ENCODE assay signal across 14 cellular contexts in genomic region chr12:22923768-22924167, GRCh38.
DNase-seq lines count a peak whose midpoint lies in the region; ATAC-seq and TF ChIP-seq lines count a peak whose summit lies in the region.
"Had no signal": no experiment of that assay in that cellular context is flagged by ENCODE, and none has a peak within 500 bp of the region (broad histone marks: within the 10 kb centered on the region; RNA-seq: fewer than 3 reads in every experiment).

No MANE protein-coding gene starts in this region.

- no peaks in the 10 kb centered on the region for H4K20me1 ChIP-seq in H9 (ENCODE audit: control insufficient read depth, insufficient read depth, insufficient read length)
- H4K20me1 ChIP-seq: BLaER1 treated with 17β-estradiol and CSF1 and Interleukin-3, amounts not matched to agents 10 nM and 100 nM had no signal

- H3K4me1 Mint-ChIP-seq in H9 (peaks cover 39% of the 10 kb centered on the region in 2 experiments), WTC11 (peaks cover 39% of the 10 kb centered on the region), type B pancreatic cell (ENCODE audit: unreplicated experiment) (no peaks in the 10 kb centered on the region)
- no peaks in the 10 kb centered on the region for H3K4me1 Mint-ChIP-seq in CD8-positive, alpha-beta T cell (ENCODE audit: low read depth)
- H3K4me1 Mint-ChIP-seq: B cell; CD8-positive, alpha-beta memory T cell had no signal

- H4K91ac ChIP-seq in H9 (ENCODE audit: insufficient read length, low read depth, low read length): no peak overlapping the region

- H3K79me2 ChIP-seq in H9 (ENCODE audit: insufficient read depth, low read length): no peaks in the 10 kb centered on the region

- no peak overlapping the region for H2BK120ac ChIP-seq in H9 (ENCODE audit: low read depth, low read length, poor library complexity, severe bottlenecking)

- H3K36me3 Mint-ChIP-seq in H9 (ENCODE audit: insufficient read depth in 1 of 3, low read depth in 3 of 3) (no peaks in the 10 kb centered on the region), WTC11 (no peaks in the 10 kb centered on the region), type B pancreatic cell (no peaks in the 10 kb centered on the region)
- no peaks in the 10 kb centered on the region for H3K36me3 Mint-ChIP-seq in CD8-positive, alpha-beta T cell
- H3K36me3 Mint-ChIP-seq: CD8-positive, alpha-beta memory T cell had no signal

- DNase-seq in H9 (no peak), WTC11 (ENCODE audit: low spot score) (no peak), left lobe of liver (ENCODE audit: low spot score) (no peak), type B pancreatic cell (ENCODE audit: extremely low spot score, unreplicated experiment) (no peak), cerebellum (ENCODE audit: low spot score) (no peak)
- no peak for DNase-seq in activated T-cell treated with anti-CD3 and anti-CD28 coated beads, Interleukin-2, amount 50 U/mL, for 48 hours
- DNase-seq in CD8-positive, alpha-beta T cell: no peak
- DNase-seq: CD8-positive, alpha-beta memory T cell; COR-L47; HCEC 1CT; IMR-90 had no signal

- H2BK15ac ChIP-seq in H9 (ENCODE audit: low read depth, low read length): no peak overlapping the region

- H3K4me2 ChIP-seq in H9 (ENCODE audit: insufficient read depth, insufficient read length, low read length): no peak overlapping the region
- H3K4me2 ChIP-seq: BLaER1 treated with 17β-estradiol and CSF1 and Interleukin-3, amounts not matched to agents 10 nM and 100 nM had no signal

- no peaks in the 10 kb centered on the region for H3K79me1 ChIP-seq in H9 (ENCODE audit: insufficient read depth, low read depth, low read length, poor library complexity, severe bottlenecking)

- H3K4ac ChIP-seq in H9 (ENCODE audit: low read depth, low read length): no peak overlapping the region

- H3K27me3 ChIP-seq in H9 (ENCODE audit: insufficient read depth, low read length): no peaks in the 10 kb centered on the region
- no peaks in the 10 kb centered on the region for H3K27me3 ChIP-seq in CD8-positive, alpha-beta T cell (ENCODE audit: insufficient read depth, low read length)
- H3K27me3 ChIP-seq: BLaER1 treated with 17β-estradiol and CSF1 and Interleukin-3, amounts not matched to agents 10 nM and 100 nM had no signal

- H3K27ac Mint-ChIP-seq in H9 (peak overlapping the region; percentile 59 to 86 (median 80); a peak in 3 of 7 replicates), WTC11 (peak overlapping the region; percentile 73), type B pancreatic cell (peak overlapping the region; percentile 63)
- no peak overlapping the region for H3K27ac Mint-ChIP-seq in CD8-positive, alpha-beta T cell
- H3K27ac Mint-ChIP-seq: B cell; CD8-positive, alpha-beta memory T cell had no signal

- H3K9ac ChIP-seq in H9 (ENCODE audit: extremely low read depth, insufficient read length, low read length): no peak overlapping the region
- H3K9ac ChIP-seq: BLaER1 treated with 17β-estradiol and CSF1 and Interleukin-3, amounts not matched to agents 10 nM and 100 nM had no signal

- no peak overlapping the region for H3K4me3 ChIP-seq in CD8-positive, alpha-beta T cell (ENCODE audit: low read depth, low read length)
- H3K4me3 ChIP-seq: BLaER1 treated with 17β-estradiol and CSF1 and Interleukin-3, amounts not matched to agents 10 nM and 100 nM; K562 had no signal

- H2BK5ac ChIP-seq in H9 (ENCODE audit: insufficient read length, low read length): no peak overlapping the region

- H3K36me3 ChIP-seq in CD8-positive, alpha-beta T cell (ENCODE audit: insufficient read depth, low read length): no peaks in the 10 kb centered on the region
- H3K36me3 ChIP-seq: BLaER1 treated with 17β-estradiol and CSF1 and Interleukin-3, amounts not matched to agents 10 nM and 100 nM had no signal

- no peak for TF ChIP-seq CTCF in H9 (conservative IDR thresholded peaks at IDR 0.05)
- TF ChIP-seq CTCF in WTC11 (IDR thresholded peaks at IDR 0.05): no peak
- no peak for TF ChIP-seq CTCF in type B pancreatic cell (conservative IDR thresholded peaks at IDR 0.05)
- TF ChIP-seq CTCF in CD8-positive, alpha-beta T cell (IDR thresholded peaks at IDR 0.05): no peak

- no CpG with 5 or more reads among the region's 2 CpGs for WGBS in H9 (ENCODE audit: extremely low coverage, insufficient read length, low lambda C conversion rate)

- no peaks in the 10 kb centered on the region for H3K23me2 ChIP-seq in H9 (ENCODE audit: insufficient read length, low read depth, low read length, poor library complexity, severe bottlenecking)

- H3K23ac ChIP-seq in H9 (ENCODE audit: insufficient read length, low read depth, low read length): no peak overlapping the region

- H3K4me3 Mint-ChIP-seq in H9: no peak overlapping the region
- H3K4me3 Mint-ChIP-seq in WTC11: no peak overlapping the region
- peak overlapping the region; percentile 56 for H3K4me3 Mint-ChIP-seq in type B pancreatic cell
- H3K4me3 Mint-ChIP-seq in CD8-positive, alpha-beta T cell: no peak overlapping the region
- H3K4me3 Mint-ChIP-seq: B cell; CD8-positive, alpha-beta memory T cell had no signal

- no peak overlapping the region for H2AK5ac ChIP-seq in H9 (ENCODE audit: insufficient read length, low read length)

- ATAC-seq in WTC11 (no peak), left lobe of liver (peak; percentile 60)
- no peak for ATAC-seq in CD8-positive, alpha-beta T cell
- ATAC-seq: K562 had no signal

- no peaks in the 10 kb centered on the region; the same call in 1 of the 2 replicates for H3K4me1 ChIP-seq in H9 (ENCODE audit: insufficient read depth, low read length)
- no peaks in the 10 kb centered on the region for H3K4me1 ChIP-seq in CD8-positive, alpha-beta T cell (ENCODE audit: insufficient read depth, low read length)
- H3K4me1 ChIP-seq: BLaER1 treated with 17β-estradiol and CSF1 and Interleukin-3, amounts not matched to agents 10 nM and 100 nM had no signal

- intact Hi-C loops in CD8-positive, alpha-beta T cell (cut with DNase I, micrococcal nuclease): no loop called here

- H3K14ac ChIP-seq in H9 (ENCODE audit: insufficient read depth, low read length): no peak overlapping the region

- CTCF ChIA-PET in WTC11 (lab: Charles Lee): no interaction called here
- CTCF ChIA-PET in CD8-positive, alpha-beta T cell (lab: Charles Lee): no interaction called here

- H4K8ac ChIP-seq in H9 (replicated peaks; ENCODE audit: insufficient read length, low read depth, low read length): no peak overlapping the region

- H3K27ac ChIP-seq in H9 (ENCODE audit: insufficient read length, low read depth, low read length): no peak overlapping the region
- no peak overlapping the region for H3K27ac ChIP-seq in CD8-positive, alpha-beta T cell (ENCODE audit: low read depth, low read length)
- H3K27ac ChIP-seq: BLaER1 treated with 17β-estradiol and CSF1 and Interleukin-3, amounts not matched to agents 10 nM and 100 nM had no signal

- H3K27me3 Mint-ChIP-seq in H9 (ENCODE audit: low read depth) (no peaks in the 10 kb centered on the region), WTC11 (ENCODE audit: low read depth) (no peaks in the 10 kb centered on the region), type B pancreatic cell (no peaks in the 10 kb centered on the region)
- no peaks in the 10 kb centered on the region for H3K27me3 Mint-ChIP-seq in CD8-positive, alpha-beta T cell (ENCODE audit: low read depth)
- H3K27me3 Mint-ChIP-seq: B cell; CD8-positive, alpha-beta memory T cell had no signal

- no peak overlapping the region for H2BK12ac ChIP-seq in H9 (ENCODE audit: insufficient read length, low read depth, low read length)

- H3K9me3 Mint-ChIP-seq in H9 (no peaks in the 10 kb centered on the region), WTC11 (peaks cover under 1% of the 10 kb centered on the region; the same call in 1 of the 2 replicates), type B pancreatic cell (no peaks in the 10 kb centered on the region)
- H3K9me3 Mint-ChIP-seq in CD8-positive, alpha-beta T cell: no peaks in the 10 kb centered on the region
- H3K9me3 Mint-ChIP-seq: CD8-positive, alpha-beta memory T cell had no signal

- no peak overlapping the region for H2BK20ac ChIP-seq in H9 (ENCODE audit: low read depth, low read length, poor library complexity, severe bottlenecking)

- no peaks in the 10 kb centered on the region for H3K9me3 ChIP-seq in H9 (ENCODE audit: control insufficient read depth, low read depth, low read length)
- no peaks in the 10 kb centered on the region for H3K9me3 ChIP-seq in CD8-positive, alpha-beta T cell (ENCODE audit: low read length)
- H3K9me3 ChIP-seq: BLaER1 treated with 17β-estradiol and CSF1 and Interleukin-3, amounts not matched to agents 10 nM and 100 nM had no signal

- H3K56ac ChIP-seq in H9 (ENCODE audit: insufficient read length, low read depth, low read length): no peak overlapping the region

- H4K5ac ChIP-seq in H9 (ENCODE audit: insufficient read length, low read depth, low read length): no peak overlapping the region

- no peak overlapping the region for H3T11ph ChIP-seq in H9 (ENCODE audit: low read length)

- H2AFZ ChIP-seq in H9 (ENCODE audit: low read length): no peak overlapping the region

- no peak overlapping the region for H3K18ac ChIP-seq in H9 (ENCODE audit: insufficient read length, low read depth, low read length)

- POLR2A ChIA-PET in WTC11 (lab: Charles Lee): no interaction called here
- POLR2A ChIA-PET in CD8-positive, alpha-beta T cell (lab: Charles Lee): no interaction called here

TF ChIP-seq in WTC11, 78 proteins besides CTCF, POLR2A, EP300 and RAD21:
- TF ChIP-seq FOXP4 (CRISPR knock-in tag; IDR thresholded peaks at IDR 0.05) (no peak), CREB1 (CRISPR knock-in tag; IDR thresholded peaks at IDR 0.05) (no peak), SOX15 (CRISPR knock-in tag; IDR thresholded peaks at IDR 0.05) (no peak)
